In genomic region chr2:170812716-170813585, GRCh38 we compare ENCODE assay signal across 7 cellular contexts. TPM values are rescaled to one million over a fixed set of nuclear protein-coding genes. Genes with fewer than 3 reads are reported as not detected.
DNase-seq lines count a peak whose midpoint lies in the region; ATAC-seq and TF ChIP-seq lines count a peak whose summit lies in the region.

No MANE protein-coding gene starts in this region.

- H3K4me1 ChIP-seq in PC-9 (replicated peaks; ENCODE audit: insufficient read depth) (no peaks in the 10 kb centered on the region), lower lobe of right lung (peaks cover 44% of the 10 kb centered on the region)

- in situ Hi-C loops in G401 (cut with HindIII; ENCODE audit: low sequenced_read_pairs), result no loop called here

- no peak overlapping the region for H2AFZ ChIP-seq in PC-9

- H3K9me3 ChIP-seq in PC-9 (ENCODE audit: insufficient read depth, low read depth), result no peaks in the 10 kb centered on the region
- no peaks in the 10 kb centered on the region for H3K9me3 ChIP-seq in lower lobe of right lung

- H3K9me2 ChIP-seq in PC-9 (ENCODE audit: insufficient read depth), result no peaks in the 10 kb centered on the region

- no peaks in the 10 kb centered on the region for H3F3A ChIP-seq in PC-9 (ENCODE audit: insufficient read depth, low read depth)

- H3K79me2 ChIP-seq in PC-9 (ENCODE audit: low read depth), result no peaks in the 10 kb centered on the region

- peak; percentile 85 for TF ChIP-seq CTCF in PC-9 (conservative IDR thresholded peaks at IDR 0.05)
- TF ChIP-seq CTCF in lower lobe of right lung (IDR thresholded peaks at IDR 0.05), result peak; percentile 69

- DNase-seq in G401 (ENCODE audit: low spot score) (peak; percentile 81), LHCN-M2 (ENCODE audit: low read depth) (peak; percentile 87), PC-9 (peak; percentile 34 to 68), dermis microvascular lymphatic vessel endothelial cell (ENCODE audit: low read depth in 2 of 2) (peak; percentile 43 to 82), lower lobe of right lung (no peak)
- DNase-seq in activated CD4-positive, CD25-positive, alpha-beta regulatory T cell treated with anti-CD3 and anti-CD28 coated beads, Interleukin-2, amount 50 U/mL, for 72 hours, result no peak

- H3K4me3 ChIP-seq in PC-9 (no peak overlapping the region), lower lobe of right lung (no peak overlapping the region)

- BruUV-seq in PC-9 (replicated peaks; lab: Mats Ljungman, UMichigan), result no TSS peak

- CTCF ChIA-PET in PC-9 (lab: Charles Lee), result interaction anchor here (0.6 to 1.0 kb wide), 5 partner anchors 445 to 909 kb away, joined by 3 to 5 read pairs (median 3); no protein-coding TSS in a partner anchor

- H4K20me1 ChIP-seq in PC-9 (ENCODE audit: insufficient read depth), result no peaks in the 10 kb centered on the region

- H3K4me2 ChIP-seq in PC-9, result no peak overlapping the region

- ATAC-seq in lower lobe of right lung, result peak; percentile 61 to 65
- no peak for ATAC-seq in HG03460 (IDR thresholded peaks at IDR 0.05; ENCODE audit: unreplicated experiment)

- POLR2A ChIA-PET in PC-9 (lab: Charles Lee; ENCODE audit: unreplicated experiment), result no interaction called here

- intact Hi-C loops in PC-9 (cut with micrococcal nuclease; ENCODE audit: unreplicated experiment), result loop anchor here (1.0 to 10.0 kb wide), 7 partner anchors 101 to 880 kb away; no protein-coding TSS in a partner anchor
- intact Hi-C loops in lower lobe of right lung (cut with DNase I), result loop anchor here (10.0 kb wide), 1 partner anchor 328 kb away; no protein-coding TSS in a partner anchor

- H3K27me3 ChIP-seq in PC-9 (ENCODE audit: insufficient read depth, low read depth) (no peaks in the 10 kb centered on the region), lower lobe of right lung (ENCODE audit: low read depth) (peaks cover 51% of the 10 kb centered on the region)

- H3K27ac ChIP-seq in PC-9 (no peak overlapping the region), lower lobe of right lung (no peak overlapping the region)

- H3K36me3 ChIP-seq in PC-9 (ENCODE audit: low read depth) (no peaks in the 10 kb centered on the region), lower lobe of right lung (no peaks in the 10 kb centered on the region)

RNA-seq across cellular contexts. Expression of gene GAD1, which starts 3.7 kb away (rescaled TPM):
- 52.5 and 58.6 TPM in 2 replicates for total RNA-seq in G401 (2014; rRNA removed; shearing (Covaris generic))
- total RNA-seq in LHCN-M2 (2014; rRNA removed) (0.19 and 0.29 TPM in 2 replicates), PC-9 (2021) (3.5 and 4.3 TPM in 2 replicates), dermis microvascular lymphatic vessel endothelial cell (0.13 and 0.26 TPM in 2 replicates), lower lobe of right lung (not detected)
- 0.78 TPM for polyA plus RNA-seq in LHCN-M2 (2012)

RNA-seq across cellular contexts. Expression of gene ERICH2, which starts 42.8 kb away (rescaled TPM):
- total RNA-seq in G401 (2014; rRNA removed; shearing (Covaris generic)), result 0.37 and 2.1 TPM in 2 replicates
- total RNA-seq in LHCN-M2 (2014; rRNA removed) (not detected in 2 replicates), PC-9 (2021) (1.7 and 2.0 TPM in 2 replicates), dermis microvascular lymphatic vessel endothelial cell (not detected in 2 replicates), lower lobe of right lung (8.5 TPM)
- polyA plus RNA-seq in LHCN-M2 (2012), result not detected

Comparison
In these comparisons a context has a peak if more than half of its experiments do, and no peak if none do; other contexts are left out.
1. DNase-seq: peak in G401 (single experiment), LHCN-M2 (single experiment), PC-9 (2 of 2) and dermis microvascular lymphatic vessel endothelial cell (2 of 2); none in lower lobe of right lung (single experiment) and activated CD4-positive, CD25-positive, alpha-beta regulatory T cell treated with anti-CD3 and anti-CD28 coated beads, Interleukin-2, amount 50 U/mL, for 72 hours (single experiment).
2. RNA of gene GAD1, which starts 3.7 kb away (total RNA-seq): 52.5 to 58.6 TPM in G401; 3.5 to 4.3 TPM in PC-9, 0.19 to 0.29 TPM in LHCN-M2, 0.13 to 0.26 TPM in dermis microvascular lymphatic vessel endothelial cell and not detected in lower lobe of right lung (single experiment); every median in the first group is over 10 times any median in the second.